ENCODE assay signal across 1 cellular context in the genomic region with DNA sequence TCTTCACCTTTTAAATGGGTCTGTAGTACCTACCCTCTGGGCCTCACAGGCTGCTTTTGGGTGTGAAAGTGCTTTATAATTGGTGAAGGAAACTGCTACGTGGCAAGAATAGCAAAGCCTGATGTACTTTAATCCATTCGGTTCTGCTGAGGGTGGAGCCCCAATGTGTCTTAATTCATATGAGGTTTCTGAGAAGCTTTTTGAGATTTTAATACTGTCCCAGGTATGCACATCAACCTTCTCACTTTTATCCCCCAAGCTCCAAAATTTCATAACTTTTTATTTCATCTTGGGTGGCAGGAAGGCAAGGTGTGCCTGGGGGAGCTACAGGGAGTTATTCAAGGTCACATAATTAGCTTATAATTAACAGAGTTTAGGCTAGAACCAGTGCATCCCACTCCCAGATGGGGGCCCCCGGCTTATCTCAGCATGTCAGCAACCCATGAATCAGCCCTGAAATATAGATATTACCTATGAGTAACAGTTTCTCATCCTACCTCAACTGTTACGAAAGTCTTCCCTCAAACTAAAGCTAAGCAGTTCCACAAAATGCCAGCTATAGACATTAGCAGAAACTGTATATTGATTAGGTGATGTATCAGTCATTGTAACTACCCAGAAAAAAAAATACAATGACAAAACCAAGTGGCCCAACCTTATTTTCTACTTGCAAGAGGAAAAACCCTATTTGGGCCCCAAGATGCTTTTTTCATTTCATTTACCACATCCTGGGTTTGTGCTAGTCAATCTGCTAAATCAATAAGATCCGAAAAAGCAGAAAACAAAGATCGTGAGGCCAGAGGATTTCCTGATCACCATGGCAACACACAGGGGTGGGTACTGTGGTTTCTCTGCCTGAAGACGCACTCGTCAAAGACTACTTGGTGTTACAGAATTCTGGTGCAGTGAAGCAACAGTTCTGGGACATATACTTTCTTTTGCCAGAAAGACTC.
TF ChIP-seq lines count a peak whose summit lies in the region.

No MANE protein-coding gene starts in this region.

TF ChIP-seq in K562, 482 proteins besides CTCF, POLR2A, EP300 and RAD21 (continued from another document):
- TF ChIP-seq ZNF431 (CRISPR knock-in tag; IDR thresholded peaks at IDR 0.05) (no peak), MED1 (CRISPR knock-in tag; IDR thresholded peaks at IDR 0.05; ENCODE audit: borderline replicate concordance) (no peak), ZNF175 (CRISPR knock-in tag; IDR thresholded peaks at IDR 0.05; ENCODE audit: low read depth) (no peak), TAF1 (IDR thresholded peaks at IDR 0.05; ENCODE audit: control insufficient read depth, extremely low read depth, insufficient read depth, low read length, severe bottlenecking) (no peak), MCM7 (IDR thresholded peaks at IDR 0.05) (no peak), TCF3 (CRISPR knock-in tag; IDR thresholded peaks at IDR 0.05) (peak; percentile 32; the same call in 1 of the 2 replicates), FIP1L1 (IDR thresholded peaks at IDR 0.05; ENCODE audit: low read depth, low read length, poor library complexity, severe bottlenecking) (no peak), RFX1 (IDR thresholded peaks at IDR 0.05) (peak; percentile 58), MYNN (IDR thresholded peaks at IDR 0.05) (no peak), MYNN (CRISPR knock-in tag; IDR thresholded peaks at IDR 0.05) (no peak), CBFA2T3 (IDR thresholded peaks at IDR 0.05) (peak; percentile 28; the same call in 1 of the 2 replicates), ZNF445 (CRISPR knock-in tag; IDR thresholded peaks at IDR 0.05; ENCODE audit: low read depth) (no peak), TEAD4 (IDR thresholded peaks at IDR 0.05; ENCODE audit: low read length) (no peak), TEAD4 (CRISPR knock-in tag; IDR thresholded peaks at IDR 0.05; ENCODE audit: borderline replicate concordance) (no peak)
- TF ChIP-seq, protein P1, sequence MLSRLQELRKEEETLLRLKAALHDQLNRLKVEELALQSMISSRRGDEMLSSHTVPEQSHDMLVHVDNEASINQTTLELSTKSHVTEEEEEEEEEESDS (CRISPR knock-in tag; IDR thresholded peaks at IDR 0.05) = no peak
- TF ChIP-seq, protein P2, sequence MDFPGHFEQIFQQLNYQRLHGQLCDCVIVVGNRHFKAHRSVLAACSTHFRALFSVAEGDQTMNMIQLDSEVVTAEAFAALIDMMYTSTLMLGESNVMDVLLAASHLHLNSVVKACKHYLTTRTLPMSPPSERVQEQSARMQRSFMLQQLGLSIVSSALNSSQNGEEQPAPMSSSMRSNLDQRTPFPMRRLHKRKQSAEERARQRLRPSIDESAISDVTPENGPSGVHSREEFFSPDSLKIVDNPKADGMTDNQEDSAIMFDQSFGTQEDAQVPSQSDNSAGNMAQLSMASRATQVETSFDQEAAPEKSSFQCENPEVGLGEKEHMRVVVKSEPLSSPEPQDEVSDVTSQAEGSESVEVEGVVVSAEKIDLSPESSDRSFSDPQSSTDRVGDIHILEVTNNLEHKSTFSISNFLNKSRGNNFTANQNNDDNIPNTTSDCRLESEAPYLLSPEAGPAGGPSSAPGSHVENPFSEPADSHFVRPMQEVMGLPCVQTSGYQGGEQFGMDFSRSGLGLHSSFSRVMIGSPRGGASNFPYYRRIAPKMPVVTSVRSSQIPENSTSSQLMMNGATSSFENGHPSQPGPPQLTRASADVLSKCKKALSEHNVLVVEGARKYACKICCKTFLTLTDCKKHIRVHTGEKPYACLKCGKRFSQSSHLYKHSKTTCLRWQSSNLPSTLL (IDR thresholded peaks at IDR 0.05) = no peak
